13 cellular contexts compared by ENCODE assay signal in the genomic region with DNA sequence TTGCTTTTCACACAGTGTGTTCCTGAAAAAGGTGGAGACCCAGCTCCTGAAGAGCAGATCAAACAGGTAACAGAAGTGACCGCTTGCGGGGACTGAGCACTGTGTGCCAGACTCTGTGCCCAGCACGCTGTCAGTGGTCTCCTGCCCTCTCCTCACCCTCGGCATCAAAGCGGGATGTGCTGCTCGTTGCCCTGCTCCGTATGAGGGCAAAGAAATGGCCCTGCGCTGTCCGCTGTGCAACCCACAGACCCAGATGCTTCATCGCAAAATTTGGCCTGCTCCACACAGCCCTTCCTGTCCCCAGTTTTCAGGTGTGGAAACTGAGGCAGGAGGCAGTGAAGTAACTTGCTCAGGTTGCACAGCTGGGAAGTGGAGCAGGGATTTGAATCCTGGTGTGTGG. TPM values are rescaled to one million over a fixed set of nuclear protein-coding genes. Genes with fewer than 3 reads are reported as not detected.
DNase-seq lines count a peak whose midpoint lies in the region; ATAC-seq and TF ChIP-seq lines count a peak whose summit lies in the region.
"Had no signal": no experiment of that assay in that cellular context is flagged by ENCODE, and none has a peak within 500 bp of the region (broad histone marks: within the 10 kb centered on the region; RNA-seq: fewer than 3 reads in every experiment).

No MANE protein-coding gene starts in this region.

- DNase-seq in MCF 10A (ENCODE audit: unreplicated experiment) (no peak), mammary epithelial cell (no peak), PC-3 (no peak), breast epithelium (ENCODE audit: low spot score in 2 of 2) (no peak), osteoblast (ENCODE audit: insufficient read length, low spot score, missing footprints) (no peak)
- DNase-seq: foreskin fibroblast, NCI-H187, NCI-H524 had no signal

- no peaks in the 10 kb centered on the region for H3K27me3 ChIP-seq in mammary epithelial cell (ENCODE audit: insufficient read depth, low read length)
- no peaks in the 10 kb centered on the region for H3K27me3 ChIP-seq in PC-3 (ENCODE audit: low read length)
- no peaks in the 10 kb centered on the region for H3K27me3 ChIP-seq in breast epithelium
- H3K27me3 ChIP-seq in osteoblast (ENCODE audit: insufficient read depth, low read length): no peaks in the 10 kb centered on the region

- POLR2A ChIA-PET in MCF 10A (lab: Yijun Ruan, JAX) (interaction anchor here (1.3 to 1.4 kb wide), 3 partner anchors 10 to 29 kb away, joined by 3 to 6 read pairs (median 6); no protein-coding TSS in a partner anchor), PC-3 (lab: Charles Lee; ENCODE audit: unreplicated experiment) (interaction anchor here (0.6 kb wide), 1 partner anchor 400 kb away, joined by 4 read pairs; no protein-coding TSS in a partner anchor)

- dilution Hi-C loops in mammary epithelial cell (cut with HindIII; ENCODE audit: low sequenced_read_pairs): loop anchor here (5.0 kb wide), 1 partner anchor 36 kb away; no protein-coding TSS in a partner anchor

- no peaks in the 10 kb centered on the region for H3K27me3 Mint-ChIP-seq in MCF 10A (ENCODE audit: insufficient read depth, unreplicated experiment)
- H3K27me3 Mint-ChIP-seq in stimulated activated memory B cell treated with anti-CD40 and anti-IgM and Interleukin-4, amounts not matched to agents 10 μg/mL and 1 μg/mL and 100 μg/mL, for 72 hours: no peaks in the 10 kb centered on the region

- H3K9me3 ChIP-seq in mammary epithelial cell (replicated peaks; ENCODE audit: insufficient read depth, low read length) (no peaks in the 10 kb centered on the region), PC-3 (ENCODE audit: low read length) (no peaks in the 10 kb centered on the region), breast epithelium (no peaks in the 10 kb centered on the region), osteoblast (ENCODE audit: low read depth, low read length) (no peaks in the 10 kb centered on the region)
- H3K9me3 ChIP-seq: psoas muscle had no signal

- H3K4me2 ChIP-seq in mammary epithelial cell (ENCODE audit: insufficient read depth, low read depth, low read length) (no peak overlapping the region), PC-3 (ENCODE audit: low read length) (no peak overlapping the region), osteoblast (ENCODE audit: insufficient read depth, low read length) (no peak overlapping the region)

- peaks cover 68% of the 10 kb centered on the region for H3K36me3 Mint-ChIP-seq in MCF 10A (ENCODE audit: insufficient read depth, unreplicated experiment)
- H3K36me3 Mint-ChIP-seq in stimulated activated memory B cell treated with anti-CD40 and anti-IgM and Interleukin-4, amounts not matched to agents 10 μg/mL and 1 μg/mL and 100 μg/mL, for 72 hours: peaks cover 36% of the 10 kb centered on the region

- H3K9ac ChIP-seq in mammary epithelial cell (ENCODE audit: insufficient read depth, low read length) (no peak overlapping the region), PC-3 (ENCODE audit: low read length) (no peak overlapping the region)

- CTCF ChIA-PET in MCF 10A (lab: Yijun Ruan, JAX): interaction anchor here (0.6 to 1.4 kb wide), 10 partner anchors 8 to 157 kb away, joined by 3 to 6 read pairs (median 4); partner anchors contain the start of gene UQCC2
- CTCF ChIA-PET in mammary epithelial cell (lab: Charles Lee; ENCODE audit: low non-redundant PET): no interaction called here
- CTCF ChIA-PET in PC-3 (lab: Charles Lee): no interaction called here

- H4K20me1 ChIP-seq in mammary epithelial cell (ENCODE audit: insufficient read depth, low read length) (no peaks in the 10 kb centered on the region), PC-3 (ENCODE audit: low read length) (no peaks in the 10 kb centered on the region), osteoblast (ENCODE audit: insufficient read depth, low read length) (no peaks in the 10 kb centered on the region)

- intact Hi-C loops in MCF 10A (cut with micrococcal nuclease): no loop called here
- intact Hi-C loops in mammary epithelial cell (cut with micrococcal nuclease): no loop called here
- intact Hi-C loops in PC-3 (cut with micrococcal nuclease): no loop called here
- intact Hi-C loops in breast epithelium (cut with DNase I; ENCODE audit: low total_unique reads): loop anchor here (5.0 to 10.0 kb wide), 2 partner anchors 96 to 113 kb away; partner anchors contain the start of gene BAK1

- BruUV-seq in MCF 10A (replicated peaks; lab: Mats Ljungman, UMichigan) (no TSS peak), mammary epithelial cell (replicated peaks; lab: Mats Ljungman, UMichigan) (no TSS peak), PC-3 (replicated peaks; lab: Mats Ljungman, UMichigan) (no TSS peak)

- H3K4me3 ChIP-seq in mammary epithelial cell (replicated peaks in 1 of 3; ENCODE audit: insufficient read depth in 1 of 3, low read depth in 2 of 3, low read length in 3 of 3): no peak overlapping the region
- H3K4me3 ChIP-seq in PC-3 (ENCODE audit: low read length): no peak overlapping the region
- H3K4me3 ChIP-seq in breast epithelium: no peak overlapping the region
- H3K4me3 ChIP-seq in osteoblast (ENCODE audit: insufficient read depth, low read length): no peak overlapping the region
- H3K4me3 ChIP-seq: psoas muscle had no signal

- H3K9me2 ChIP-seq in PC-3 (replicated peaks; ENCODE audit: low read length): no peaks in the 10 kb centered on the region

- no peaks in the 10 kb centered on the region for H3K9me3 Mint-ChIP-seq in MCF 10A (ENCODE audit: unreplicated experiment)
- H3K9me3 Mint-ChIP-seq in stimulated activated memory B cell treated with anti-CD40 and anti-IgM and Interleukin-4, amounts not matched to agents 10 μg/mL and 1 μg/mL and 100 μg/mL, for 72 hours: no peaks in the 10 kb centered on the region
- H3K9me3 Mint-ChIP-seq: mesothelial cell of epicardium had no signal

- H3K27ac ChIP-seq in mammary epithelial cell (ENCODE audit: insufficient read depth, low read depth, low read length) (no peak overlapping the region), PC-3 (ENCODE audit: low read length) (peak overlapping the region; percentile 94; the same call in 1 of the 2 replicates), breast epithelium (peak overlapping the region; percentile 68 to 76), osteoblast (ENCODE audit: low read depth, low read length) (no peak overlapping the region)

- in situ Hi-C loops in mammary epithelial cell (cut with MboI; ENCODE audit: low sequenced_read_pairs in 2 of 2): no loop called here

- H3K36me3 ChIP-seq in mammary epithelial cell (ENCODE audit: insufficient read depth, low read length): peaks cover 33% of the 10 kb centered on the region
- H3K36me3 ChIP-seq in PC-3 (ENCODE audit: low read depth, low read length): peaks cover 54% of the 10 kb centered on the region
- no peaks in the 10 kb centered on the region for H3K36me3 ChIP-seq in breast epithelium
- peaks cover 64% of the 10 kb centered on the region for H3K36me3 ChIP-seq in osteoblast (ENCODE audit: insufficient read depth, low read length)

- TF ChIP-seq CTCF in MCF 10A (IDR thresholded peaks at IDR 0.05; ENCODE audit: unreplicated experiment) (no peak), mammary epithelial cell (conservative IDR thresholded peaks at IDR 0.05 in 1 of 2, IDR thresholded peaks at IDR 0.05 in 1 of 2; ENCODE audit: extremely low read depth in 1 of 2, insufficient read depth in 1 of 2, low read depth in 1 of 2, low read length in 2 of 2) (no peak), PC-3 (conservative IDR thresholded peaks at IDR 0.05; ENCODE audit: low read depth, low read length) (no peak), breast epithelium (IDR thresholded peaks at IDR 0.05) (no peak), osteoblast (IDR thresholded peaks at IDR 0.05; ENCODE audit: extremely low read depth, low read depth, low read length) (no peak)

- H3K79me2 ChIP-seq in mammary epithelial cell (ENCODE audit: insufficient read depth, low read length) (peaks cover 12% of the 10 kb centered on the region), PC-3 (ENCODE audit: low read length) (peaks cover 14% of the 10 kb centered on the region; the same call in 1 of the 2 replicates), osteoblast (ENCODE audit: insufficient read depth, low read length) (peaks cover 11% of the 10 kb centered on the region)

- ATAC-seq in PC-3 (no peak), HG03521 (IDR thresholded peaks at IDR 0.05; ENCODE audit: unreplicated experiment) (no peak), GM21619 (IDR thresholded peaks at IDR 0.05; ENCODE audit: unreplicated experiment) (no peak)
- no peak for ATAC-seq in stimulated activated memory B cell treated with anti-CD40 and anti-IgM and Interleukin-4, amounts not matched to agents 10 μg/mL and 1 μg/mL and 100 μg/mL, for 72 hours

- H3F3A ChIP-seq in PC-3 (ENCODE audit: low read length, unreplicated experiment): peaks cover 3% of the 10 kb centered on the region

- 96% methylated on average over 4 of the region's 10 CpGs for WGBS in mammary epithelial cell (ENCODE audit: low coverage, missing lambda C conversion rate)

- no peak overlapping the region for H3K4me3 Mint-ChIP-seq in MCF 10A (ENCODE audit: unreplicated experiment)
- H3K4me3 Mint-ChIP-seq in stimulated activated memory B cell treated with anti-CD40 and anti-IgM and Interleukin-4, amounts not matched to agents 10 μg/mL and 1 μg/mL and 100 μg/mL, for 72 hours: peak overlapping the region; percentile 5
- H3K4me3 Mint-ChIP-seq: mesothelial cell of epicardium had no signal

- H3K27ac Mint-ChIP-seq in MCF 10A (ENCODE audit: low read depth, unreplicated experiment): peak overlapping the region; percentile 61
- peak overlapping the region; percentile 88 for H3K27ac Mint-ChIP-seq in stimulated activated memory B cell treated with anti-CD40 and anti-IgM and Interleukin-4, amounts not matched to agents 10 μg/mL and 1 μg/mL and 100 μg/mL, for 72 hours
- H3K27ac Mint-ChIP-seq: mesothelial cell of epicardium had no signal

- no peak overlapping the region for H2AFZ ChIP-seq in mammary epithelial cell (ENCODE audit: low read depth, low read length)
- H2AFZ ChIP-seq in PC-3 (ENCODE audit: low read length): no peak overlapping the region
- no peak overlapping the region for H2AFZ ChIP-seq in osteoblast (ENCODE audit: low read length)

- TF ChIP-seq POLR2A in breast epithelium (IDR thresholded peaks at IDR 0.05): no peak

- H3K4me1 ChIP-seq in mammary epithelial cell (ENCODE audit: insufficient read depth, low read length) (peaks cover 50% of the 10 kb centered on the region), PC-3 (ENCODE audit: insufficient read depth, low read length) (peaks cover 48% of the 10 kb centered on the region), breast epithelium (peaks cover 15 to 40% of the 10 kb centered on the region in 2 donors), osteoblast (ENCODE audit: insufficient read depth, low read length) (peaks cover 45% of the 10 kb centered on the region)

- H3K4me1 Mint-ChIP-seq in MCF 10A (ENCODE audit: insufficient read depth, unreplicated experiment): peaks cover 28% of the 10 kb centered on the region
- H3K4me1 Mint-ChIP-seq in stimulated activated memory B cell treated with anti-CD40 and anti-IgM and Interleukin-4, amounts not matched to agents 10 μg/mL and 1 μg/mL and 100 μg/mL, for 72 hours: peaks cover 78% of the 10 kb centered on the region

RNA-seq across cellular contexts. Expression of gene UQCC2, which starts 13.7 kb away (rescaled TPM):
- total RNA-seq in MCF 10A (2022) (122 and 147 TPM in 2 replicates), mammary epithelial cell (10 to 100 TPM; 12.3 to 65.2 TPM), PC-3 (2014; rRNA removed) (70.0 and 107 TPM in 2 replicates), breast epithelium (10 to 100 TPM in 2 of 3 donors, 1 to 10 TPM in 1; 9.9 to 19.7 (median 19.6) TPM), osteoblast (15.2 and 20.0 TPM in 2 replicates)
- 46.7 TPM for polyA plus RNA-seq in mammary epithelial cell
- polyA minus RNA-seq in mammary epithelial cell: 28.2 TPM

RNA-seq across cellular contexts. Expression of gene IP6K3, which starts 48.9 kb away (rescaled TPM):
- total RNA-seq in MCF 10A (2022): 0.25 and 1.7 TPM in 2 replicates
- total RNA-seq in mammary epithelial cell: under 1 TPM in 1 of 2 donors, not detected in 1; 0.33 TPM
- not detected for polyA plus RNA-seq in mammary epithelial cell
- not detected for polyA minus RNA-seq in mammary epithelial cell
- not detected in 2 replicates for total RNA-seq in PC-3 (2014; rRNA removed)
- 1 to 10 TPM in 1 of 3 donors, under 1 TPM in 2; 0.15 to 4.2 (median 0.66) TPM for total RNA-seq in breast epithelium
- under 0.01 and 0.29 TPM in 2 replicates for total RNA-seq in osteoblast

Comparison
In these comparisons a context has a peak if more than half of its experiments do, and no peak if none do; other contexts are left out.
1. H3K27ac ChIP-seq: peak in PC-3 (single experiment) and breast epithelium (2 of 2); none in mammary epithelial cell (single experiment) and osteoblast (single experiment).